In genomic region chr11:77090046-77090372, GRCh38 we compare ENCODE assay signal across 32 cellular contexts. TPM values are rescaled to one million over a fixed set of nuclear protein-coding genes. Genes with fewer than 3 reads are reported as not detected.
"Had no signal": no experiment of that assay in that cellular context is flagged by ENCODE, and none has a peak within 500 bp of the region (broad histone marks: within the 10 kb centered on the region; RNA-seq: fewer than 3 reads in every experiment).

No MANE protein-coding gene starts in this region.

- H3K9me3 ChIP-seq: esophagus squamous epithelium, heart right ventricle, pancreas, psoas muscle, testis, upper lobe of left lung, vagina had no signal

- H3K27me3 ChIP-seq: esophagus squamous epithelium, heart right ventricle, pancreas, testis, upper lobe of left lung, vagina had no signal

- ATAC-seq: activated T-cell treated with anti-CD3 and anti-CD28 coated beads, Interleukin-2, amount 50 U/mL, for 4 hours; left lobe of liver; natural killer cell treated with Interleukin-12 subunit alpha and Interleukin-12 subunit beta and Interleukin-15 and Interleukin-18, amount 100 ng/mL, for 72 hours; pancreas; psoas muscle; stimulated activated naive CD8-positive, alpha-beta T cell treated with anti-CD3 and anti-CD28 coated beads, Interleukin-15, Interleukin-2, amounts not matched to agents 100 U/mL and 50 U/mL, for 24 hours had no signal

- H3K27ac ChIP-seq: epithelial cell of prostate, heart right ventricle, pancreas, psoas muscle, testis, upper lobe of left lung, vagina had no signal

- H3K36me3 ChIP-seq: pancreas, upper lobe of left lung, vagina had no signal

- H3K4me3 ChIP-seq: esophagus squamous epithelium, heart right ventricle, lung, pancreas, psoas muscle, testis, upper lobe of left lung, vagina had no signal

- H3K4me1 ChIP-seq: psoas muscle, upper lobe of left lung, vagina had no signal

- DNase-seq: activated CD4-positive, alpha-beta T cell treated with anti-CD3 and anti-CD28 coated beads for 4 hours; activated CD4-positive, alpha-beta T cell treated with anti-CD3 and anti-CD28 coated beads, Interleukin-2, amount 50 U/mL, for 48 hours; activated CD4-positive, CD25-positive, alpha-beta regulatory T cell; activated CD8-positive, alpha-beta memory T cell treated with anti-CD3 and anti-CD28 coated beads, Interleukin-2, amount 50 U/mL, for 4 hours; activated naive CD4-positive, alpha-beta T cell; activated T-cell treated with anti-CD3 and anti-CD28 coated beads, Interleukin-2, amount 50 U/mL, for 4 hours; effector CD8-positive, alpha-beta T cell; esophagus squamous epithelium; foreskin melanocyte; heart right ventricle; mesendoderm; stimulated activated CD4-positive, alpha-beta T cell treated with anti-CD3 and anti-CD28 coated beads, Interleukin-2, amount 100 ng/mL, for 48 hours; stimulated activated naive CD8-positive, alpha-beta T cell treated with anti-CD3 and anti-CD28 coated beads, Interleukin-15, Interleukin-2, amounts not matched to agents 100 U/mL and 50 U/mL, for 24 hours; T-helper 1 cell; testis; upper lobe of left lung had no signal

RNA-seq across cellular contexts. Expression of gene OMP, which starts 12.6 kb away (rescaled TPM):
- total RNA-seq: activated CD8-positive, alpha-beta memory T cell treated with anti-CD3 and anti-CD28 coated beads for 36 hours; activated naive CD4-positive, alpha-beta T cell treated with anti-CD3 and anti-CD28 coated beads, Interleukin-2, amount 50 U/mL, for 72 hours; activated T-cell treated with anti-CD3 and anti-CD28 coated beads, Interleukin-2, amount 50 U/mL, for 4 hours; activated T-helper 2 cell treated with anti-CD3 and anti-CD28 coated beads, Interferon-gamma antibody, Interleukin-2, Interleukin-4, amounts not matched to agents 10 μg/mL and 5 μg/mL and 100 μg/mL, durations not matched to agents 14 hours and 24 hours and 36 hours; bronchial epithelial cell; dermis microvascular lymphatic vessel endothelial cell; glomerular endothelial cell; kidney epithelial cell; mononuclear cell; myocyte; natural killer cell treated with Interleukin-12 subunit alpha and Interleukin-12 subunit beta and Interleukin-15 and Interleukin-18, amount 100 ng/mL, for 72 hours; psoas muscle; vagina had no signal
- polyA plus RNA-seq: heart right ventricle had no signal

RNA-seq across cellular contexts. Expression of gene B3GNT6, which starts 55.8 kb away (rescaled TPM):
- total RNA-seq: activated CD8-positive, alpha-beta memory T cell treated with anti-CD3 and anti-CD28 coated beads for 36 hours; activated naive CD4-positive, alpha-beta T cell treated with anti-CD3 and anti-CD28 coated beads, Interleukin-2, amount 50 U/mL, for 72 hours; activated T-cell treated with anti-CD3 and anti-CD28 coated beads, Interleukin-2, amount 50 U/mL, for 4 hours; activated T-helper 2 cell treated with anti-CD3 and anti-CD28 coated beads, Interferon-gamma antibody, Interleukin-2, Interleukin-4, amounts not matched to agents 10 μg/mL and 5 μg/mL and 100 μg/mL, durations not matched to agents 14 hours and 24 hours and 36 hours; dermis microvascular lymphatic vessel endothelial cell; glomerular endothelial cell; heart right ventricle; kidney epithelial cell; left lobe of liver; mononuclear cell; myocyte; natural killer cell treated with Interleukin-12 subunit alpha and Interleukin-12 subunit beta and Interleukin-15 and Interleukin-18, amount 100 ng/mL, for 72 hours; vagina had no signal
- polyA plus RNA-seq: heart right ventricle, pancreas, psoas muscle had no signal
